Comparison of ENCODE assay signal across 1 cellular context in genomic region chr10:119687192-119688032, GRCh38.
A peak's percentile ranks its signal among the peaks of the same experiment; 100 is the strongest.
TF ChIP-seq lines count a peak whose summit lies in the region.

No MANE protein-coding gene starts in this region.

TF ChIP-seq in K562, 482 proteins besides CTCF, POLR2A, EP300 and RAD21:
- TF ChIP-seq PKNOX1 (IDR thresholded peaks at IDR 0.05) (peak; percentile 36; the same call in 1 of the 2 replicates), MCM5 (IDR thresholded peaks at IDR 0.05; ENCODE audit: low read depth) (no peak), ZBTB33 (CRISPR knock-in tag; IDR thresholded peaks at IDR 0.05) (no peak), SREBF2 (CRISPR knock-in tag; IDR thresholded peaks at IDR 0.05) (no peak), HMGXB4 (CRISPR knock-in tag; IDR thresholded peaks at IDR 0.05) (no peak), SREBF1 (IDR thresholded peaks at IDR 0.05; ENCODE audit: borderline replicate concordance, low read depth, low read length) (no peak), GTF2E2 (tag; IDR thresholded peaks at IDR 0.05) (0 out of 2 replicates have a peak, but pooled peaks have one; percentile 42), PBX2 (CRISPR knock-in tag; IDR thresholded peaks at IDR 0.05; ENCODE audit: low read depth) (no peak), PBX2 (tag; conservative IDR thresholded peaks at IDR 0.05; ENCODE audit: low read depth) (no peak)
TF ChIP-seq in K562: peak in this region for 2.
